In the genomic region with DNA sequence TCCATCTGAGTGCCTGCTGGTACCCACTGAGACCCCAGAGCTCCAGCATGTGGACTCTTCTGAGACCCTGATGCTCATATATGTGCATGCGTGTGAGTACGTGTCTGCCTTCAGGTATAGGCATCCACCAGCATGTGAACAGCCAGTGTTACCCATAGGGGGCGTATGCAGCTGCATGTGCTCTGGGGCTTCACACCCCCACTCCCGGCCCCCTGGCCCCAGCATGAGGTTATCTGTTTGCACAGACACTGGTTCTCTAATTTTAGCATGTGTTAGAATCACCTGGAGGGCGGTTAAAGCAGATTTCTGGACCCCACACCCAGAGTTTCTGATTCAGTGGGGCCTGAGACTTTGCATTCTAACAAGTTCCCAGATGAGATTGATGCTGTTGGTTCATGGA, we compare ENCODE assay signal across 9 cellular contexts. TPM values are rescaled to one million over a fixed set of nuclear protein-coding genes. Genes with fewer than 3 reads are reported as not detected.
DNase-seq lines count a peak whose midpoint lies in the region; ATAC-seq and TF ChIP-seq lines count a peak whose summit lies in the region.
"Had no signal": no experiment of that assay in that cellular context is flagged by ENCODE, and none has a peak within 500 bp of the region (broad histone marks: within the 10 kb centered on the region; RNA-seq: fewer than 3 reads in every experiment).

No MANE protein-coding gene starts in this region.

- TF ChIP-seq CTCF in BE2C (IDR thresholded peaks at IDR 0.05; ENCODE audit: low read depth, low read length) (peak; percentile 59), kidney epithelial cell (IDR thresholded peaks at IDR 0.05; ENCODE audit: insufficient read depth, low read length, poor library complexity, severe bottlenecking) (peak; percentile 50), type B pancreatic cell (conservative IDR thresholded peaks at IDR 0.05) (peak; percentile 67)

- no peaks in the 10 kb centered on the region for H3K27me3 Mint-ChIP-seq in type B pancreatic cell
- H3K27me3 Mint-ChIP-seq: dendritic cell treated with granulocyte-macrophage colony-stimulating factor and Interleukin-4, amounts not matched to agents 40 ng/mL and 50 ng/mL, for 4 days had no signal

- H3K27me3 ChIP-seq in BE2C (no peaks in the 10 kb centered on the region), kidney epithelial cell (ENCODE audit: control insufficient read depth, insufficient read depth, low read length) (no peaks in the 10 kb centered on the region)

- H3K36me3 ChIP-seq in BE2C (no peaks in the 10 kb centered on the region), kidney epithelial cell (ENCODE audit: control insufficient read depth, insufficient read depth, low read length) (no peaks in the 10 kb centered on the region)

- H3K9me3 Mint-ChIP-seq in type B pancreatic cell: no peaks in the 10 kb centered on the region
- H3K9me3 Mint-ChIP-seq: dendritic cell treated with granulocyte-macrophage colony-stimulating factor and Interleukin-4, amounts not matched to agents 40 ng/mL and 50 ng/mL, for 4 days had no signal

- ATAC-seq in HG03460 (IDR thresholded peaks at IDR 0.05; ENCODE audit: unreplicated experiment) (no peak), GM19328 (IDR thresholded peaks at IDR 0.05; ENCODE audit: unreplicated experiment) (no peak)

- H3K4me3 ChIP-seq in BE2C (ENCODE audit: low read depth, low read length) (no peak overlapping the region), kidney epithelial cell (ENCODE audit: low read depth, low read length) (no peak overlapping the region)

- H3K4me1 ChIP-seq in BE2C: peaks cover 16% of the 10 kb centered on the region

- no peaks in the 10 kb centered on the region for H3K9me3 ChIP-seq in BE2C

- no peak overlapping the region for H3K27ac Mint-ChIP-seq in type B pancreatic cell
- H3K27ac Mint-ChIP-seq: dendritic cell treated with granulocyte-macrophage colony-stimulating factor and Interleukin-4, amounts not matched to agents 40 ng/mL and 50 ng/mL, for 4 days had no signal

- H3K36me3 Mint-ChIP-seq in type B pancreatic cell: no peaks in the 10 kb centered on the region

- DNase-seq in BE2C: peak; percentile 38
- peak; percentile 78 for DNase-seq in HuH-7 (ENCODE audit: low spot score)
- peak; percentile 63 for DNase-seq in activated CD8-positive, alpha-beta memory T cell treated with anti-CD3 and anti-CD28 coated beads for 24 hours
- DNase-seq in kidney epithelial cell (ENCODE audit: low read depth): no peak
- DNase-seq in type B pancreatic cell (ENCODE audit: extremely low spot score, unreplicated experiment): no peak
- DNase-seq in anterior cingulate cortex (lab: John Stamatoyannopoulos, UW): no peak

- peaks cover 38% of the 10 kb centered on the region for H3K4me1 Mint-ChIP-seq in type B pancreatic cell (ENCODE audit: unreplicated experiment)

- no peak overlapping the region for H3K4me3 Mint-ChIP-seq in type B pancreatic cell
- H3K4me3 Mint-ChIP-seq: dendritic cell treated with granulocyte-macrophage colony-stimulating factor and Interleukin-4, amounts not matched to agents 40 ng/mL and 50 ng/mL, for 4 days had no signal

RNA-seq across cellular contexts. Expression of gene CILP, which starts 0.8 kb away (rescaled TPM):
- polyA plus RNA-seq in BE2C (2012; ENCODE audit: insufficient read depth, insufficient read length, low read depth): 0.52 TPM
- total RNA-seq in kidney epithelial cell: not detected in 2 replicates
- 0.07 and 1.8 TPM in 2 replicates for total RNA-seq in type B pancreatic cell (ENCODE audit: low replicate concordance)

RNA-seq across cellular contexts. Expression of gene CLPX, which starts 27.0 kb away (rescaled TPM):
- 41.3 TPM for polyA plus RNA-seq in BE2C (2012; ENCODE audit: insufficient read depth, insufficient read length, low read depth)
- total RNA-seq in kidney epithelial cell: 28.1 and 29.6 TPM in 2 replicates
- 52.1 and 55.1 TPM in 2 replicates for total RNA-seq in type B pancreatic cell (ENCODE audit: low replicate concordance)

Comparison
In these comparisons a context has a peak if more than half of its experiments do, and no peak if none do; other contexts are left out.
1. DNase-seq: peak in BE2C (single experiment), HuH-7 (single experiment) and activated CD8-positive, alpha-beta memory T cell treated with anti-CD3 and anti-CD28 coated beads for 24 hours (single experiment); none in kidney epithelial cell (single experiment), type B pancreatic cell (single experiment) and anterior cingulate cortex (0 of 58).
2. Peak in every context shown above with its lines, with median percentiles within 50 percentile points of each other: CTCF ChIP-seq.